ENCODE assay signal across 8 cellular contexts in genomic region chr2:232611559-232612218, GRCh38. TPM values are rescaled to one million over a fixed set of nuclear protein-coding genes. Genes with fewer than 3 reads are reported as not detected.
DNase-seq lines count a peak whose midpoint lies in the region; TF ChIP-seq lines count a peak whose summit lies in the region.

No MANE protein-coding gene starts in this region.

- H3K4me1 Mint-ChIP-seq in neural crest cell = peaks cover 6% of the 10 kb centered on the region

- DNase-seq in NCI-H524 (lab: John Stamatoyannopoulos, UW) (peak; percentile 18 to 46), NCI-H524 treated with DMSO at 0.1 percent for 48 hours (lab: John Stamatoyannopoulos, UW) (no peak), NCI-H526 treated with DMSO at 0.1 percent for 48 hours (lab: John Stamatoyannopoulos, UW) (peak; percentile 84), activated T-cell treated with anti-CD3 and anti-CD28 coated beads for 4 hours (peak; percentile 51), erythroblast (lab: John Stamatoyannopoulos, UW) (peak; percentile 52 to 72), neural crest cell (ENCODE audit: low read depth, low spot score) (peak; percentile 73), substantia nigra (lab: John Stamatoyannopoulos, UW) (peak in 43 of 49 donors; percentile 19 to 85 (median 59)), DMS153 treated with DMSO at 0.1 percent for 48 hours (lab: John Stamatoyannopoulos, UW; ENCODE audit: unreplicated experiment) (no peak)

- no peak for TF ChIP-seq POLR2A in erythroblast (IDR thresholded peaks at IDR 0.05; ENCODE audit: low read length)

- no peak overlapping the region for H3K27ac Mint-ChIP-seq in neural crest cell (ENCODE audit: unreplicated experiment)

- H3K27me3 Mint-ChIP-seq in neural crest cell (ENCODE audit: low read depth) = no peaks in the 10 kb centered on the region

- TF ChIP-seq CTCF in neural crest cell (conservative IDR thresholded peaks at IDR 0.05) = peak; percentile 73

- peak overlapping the region; percentile 46 for H3K27ac ChIP-seq in substantia nigra (ENCODE audit: low read depth, low read length, poor library complexity, severe bottlenecking)

- no peak overlapping the region for H3K4me3 Mint-ChIP-seq in neural crest cell

- no peaks in the 10 kb centered on the region for H3K36me3 Mint-ChIP-seq in neural crest cell (ENCODE audit: low read depth)

- H3K9me3 Mint-ChIP-seq in neural crest cell = no peaks in the 10 kb centered on the region

RNA-seq across cellular contexts. Expression of gene EFHD1, which starts 21.7 kb away (rescaled TPM):
- 4.1 and 4.7 TPM in 2 replicates for total RNA-seq in neural crest cell

Comparison
In these comparisons a context has a peak if more than half of its experiments do, and no peak if none do; other contexts are left out.
1. DNase-seq: peak in NCI-H524 (2 of 2), NCI-H526 treated with DMSO at 0.1 percent for 48 hours (single experiment), activated T-cell treated with anti-CD3 and anti-CD28 coated beads for 4 hours (single experiment), erythroblast (2 of 2), neural crest cell (single experiment) and substantia nigra (43 of 49); none in NCI-H524 treated with DMSO at 0.1 percent for 48 hours (single experiment) and DMS153 treated with DMSO at 0.1 percent for 48 hours (single experiment).